Comparison of ENCODE assay signal across 12 cellular contexts in the genomic region with DNA sequence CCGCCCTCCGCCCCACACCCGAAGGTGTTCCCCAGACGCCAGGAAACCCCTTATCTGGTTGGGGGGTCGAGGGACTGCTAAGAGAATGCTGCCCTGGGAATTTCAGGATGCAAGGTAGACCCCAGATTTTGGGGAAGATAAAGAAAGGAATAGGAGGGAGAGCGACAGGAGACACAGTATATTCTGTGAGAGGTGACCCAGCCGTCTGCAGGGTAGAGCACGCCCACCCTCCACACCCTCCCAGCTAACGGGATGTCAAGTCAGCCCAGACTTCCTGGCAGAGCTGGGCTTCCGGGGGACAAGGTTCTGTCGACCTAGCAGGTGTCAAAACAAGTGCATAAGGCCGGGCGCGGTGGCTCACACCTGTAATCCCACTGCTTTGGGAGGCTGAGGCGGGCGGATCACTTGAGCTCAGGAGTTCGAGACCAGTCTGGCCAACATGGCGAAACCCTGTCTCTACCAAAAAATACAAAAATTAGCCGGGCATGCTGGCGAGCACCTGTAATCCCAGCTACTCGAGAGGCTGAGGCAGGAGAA. TPM values are rescaled to one million over a fixed set of nuclear protein-coding genes. Genes with fewer than 3 reads are reported as not detected.
DNase-seq lines count a peak whose midpoint lies in the region; ATAC-seq and TF ChIP-seq lines count a peak whose summit lies in the region.
"Had no signal": no experiment of that assay in that cellular context is flagged by ENCODE, and none has a peak within 500 bp of the region (broad histone marks: within the 10 kb centered on the region; RNA-seq: fewer than 3 reads in every experiment).

No MANE protein-coding gene starts in this region.

- H4K20me1 ChIP-seq in hepatocyte (ENCODE audit: insufficient read depth, poor library complexity, severe bottlenecking), result no peaks in the 10 kb centered on the region

- no peaks in the 10 kb centered on the region for H3K9me3 Mint-ChIP-seq in activated naive CD4-positive, alpha-beta T cell treated with anti-CD3 and anti-CD28 coated beads, Interleukin-2, amount 50 U/mL, for 24 hours
- peaks cover 0 to 4% of the 10 kb centered on the region in 2 donors for H3K9me3 Mint-ChIP-seq in activated naive CD4-positive, alpha-beta T cell treated with anti-CD3 and anti-CD28 coated beads, Interleukin-2, amount 50 U/mL, for 72 hours

- POLR2A ChIA-PET in Panc1 (lab: Charles Lee), result interaction anchor here (0.7 kb wide), 1 partner anchor 9 kb away, joined by 5 read pairs; no protein-coding TSS in a partner anchor

- H3K36me3 Mint-ChIP-seq in activated naive CD4-positive, alpha-beta T cell treated with anti-CD3 and anti-CD28 coated beads, Interleukin-2, amount 50 U/mL, for 24 hours, result no peaks in the 10 kb centered on the region
- H3K36me3 Mint-ChIP-seq in activated naive CD4-positive, alpha-beta T cell treated with anti-CD3 and anti-CD28 coated beads, Interleukin-2, amount 50 U/mL, for 72 hours, result no peaks in the 10 kb centered on the region

- peaks cover 23% of the 10 kb centered on the region for H3K4me1 Mint-ChIP-seq in activated naive CD4-positive, alpha-beta T cell treated with anti-CD3 and anti-CD28 coated beads, Interleukin-2, amount 50 U/mL, for 24 hours

- TF ChIP-seq CTCF in Panc1 (IDR thresholded peaks at IDR 0.05) (no peak), hepatocyte (IDR thresholded peaks at IDR 0.05; ENCODE audit: poor library complexity) (no peak), retinal pigment epithelial cell (conservative IDR thresholded peaks at IDR 0.05; ENCODE audit: low read depth, low read length) (no peak)

- in situ Hi-C loops in Panc1 (cut with HindIII; ENCODE audit: low pct_unique_long_range_greater_than_20kb, low sequenced_read_pairs), result no loop called here

- H3K27ac ChIP-seq in Panc1 (ENCODE audit: low read length), result no peak overlapping the region
- H3K27ac ChIP-seq in hepatocyte, result no peak overlapping the region
- H3K27ac ChIP-seq: colonic mucosa had no signal

- WGBS in hepatocyte (ENCODE audit: low lambda C conversion rate, missing lambda C conversion rate), result 58% methylated on average over 20 of the region's 21 CpGs

- peak overlapping the region; percentile 59 for H3K4me3 Mint-ChIP-seq in activated naive CD4-positive, alpha-beta T cell treated with anti-CD3 and anti-CD28 coated beads, Interleukin-2, amount 50 U/mL, for 24 hours

- H3K36me3 ChIP-seq in Panc1 (ENCODE audit: control insufficient read depth, insufficient read depth, low read length), result no peaks in the 10 kb centered on the region
- no peaks in the 10 kb centered on the region for H3K36me3 ChIP-seq in hepatocyte (replicated peaks; ENCODE audit: insufficient read depth, low read depth)
- H3K36me3 ChIP-seq: colonic mucosa had no signal

- no peaks in the 10 kb centered on the region for H3K27me3 ChIP-seq in Panc1 (ENCODE audit: control insufficient read depth, insufficient read depth, low read length)
- peaks cover 17% of the 10 kb centered on the region for H3K27me3 ChIP-seq in hepatocyte

- no peak overlapping the region for H3K27ac Mint-ChIP-seq in activated naive CD4-positive, alpha-beta T cell treated with anti-CD3 and anti-CD28 coated beads, Interleukin-2, amount 50 U/mL, for 24 hours
- H3K27ac Mint-ChIP-seq in activated naive CD4-positive, alpha-beta T cell treated with anti-CD3 and anti-CD28 coated beads, Interleukin-2, amount 50 U/mL, for 72 hours, result peak overlapping the region in 1 of 2 donors; percentile 36
- H3K27ac Mint-ChIP-seq: CD14-positive monocyte had no signal

- H3K9me3 ChIP-seq in Panc1 (ENCODE audit: control insufficient read depth, insufficient read depth, low read depth, low read length) (no peaks in the 10 kb centered on the region), hepatocyte (ENCODE audit: low read depth) (no peaks in the 10 kb centered on the region)
- H3K9me3 ChIP-seq: colonic mucosa had no signal

- H3K4me1 ChIP-seq in Panc1 (ENCODE audit: control insufficient read depth, insufficient read depth, low read length) (no peaks in the 10 kb centered on the region), hepatocyte (ENCODE audit: insufficient read depth) (peaks cover 4% of the 10 kb centered on the region)
- H3K4me1 ChIP-seq: colonic mucosa had no signal

- DNase-seq in activated naive CD4-positive, alpha-beta T cell treated with anti-CD3 and anti-CD28 coated beads, Interleukin-2, amount 50 U/mL, for 72 hours (ENCODE audit: low spot score in 2 of 2), result no peak
- no peak for DNase-seq in Panc1 (ENCODE audit: low read depth, low spot score)
- DNase-seq in hepatocyte (ENCODE audit: low spot score), result no peak
- DNase-seq in retinal pigment epithelial cell (ENCODE audit: low read depth), result no peak
- no peak for DNase-seq in NCI-H748 treated with DMSO at 0.1 percent for 48 hours (lab: John Stamatoyannopoulos, UW)
- no peak for DNase-seq in SIG-M5 (lab: John Stamatoyannopoulos, UW)
- DNase-seq: colonic mucosa had no signal

- intact Hi-C loops in Panc1 (cut with micrococcal nuclease; ENCODE audit: unreplicated experiment), result no loop called here

- no peaks in the 10 kb centered on the region for H3K79me2 ChIP-seq in hepatocyte

- H3K4me2 ChIP-seq in hepatocyte, result peak overlapping the region; percentile 91

- H3K27me3 Mint-ChIP-seq in activated naive CD4-positive, alpha-beta T cell treated with anti-CD3 and anti-CD28 coated beads, Interleukin-2, amount 50 U/mL, for 24 hours, result peaks cover 12% of the 10 kb centered on the region

- H3K9me2 ChIP-seq in hepatocyte (replicated peaks; ENCODE audit: insufficient read depth), result no peaks in the 10 kb centered on the region

- no TSS peak for BruUV-seq in Panc1 (replicated peaks; lab: Mats Ljungman, UMichigan)

- H2AFZ ChIP-seq in hepatocyte, result peak overlapping the region; percentile 13

- CTCF ChIA-PET in Panc1 (lab: Charles Lee), result interaction anchor here (0.6 kb wide), 2 partner anchors 8 to 354 kb away, joined by 4 to 5 read pairs; no protein-coding TSS in a partner anchor

- ATAC-seq in activated naive CD4-positive, alpha-beta T cell treated with anti-CD3 and anti-CD28 coated beads, Interleukin-2, amount 50 U/mL, for 72 hours, result no peak
- ATAC-seq in Panc1, result no peak
- ATAC-seq in HG03097 (IDR thresholded peaks at IDR 0.05; ENCODE audit: low FRiP score, unreplicated experiment), result no peak

- H3K4me3 ChIP-seq in Panc1 (ENCODE audit: low read depth in 2 of 2, low read length in 2 of 2) (peak overlapping the region; percentile 45 to 49), hepatocyte (no peak overlapping the region), retinal pigment epithelial cell (ENCODE audit: low read length) (peak overlapping the region; percentile 73)
- H3K4me3 ChIP-seq: colonic mucosa had no signal

RNA-seq across cellular contexts. Expression of gene PRR36, which starts 0.7 kb away (rescaled TPM):
- total RNA-seq in activated naive CD4-positive, alpha-beta T cell treated with anti-CD3 and anti-CD28 coated beads, Interleukin-2, amount 50 U/mL, for 72 hours, result under 1 TPM; 0.20 to 0.97 TPM
- total RNA-seq in Panc1 (2021; ENCODE audit: unreplicated experiment) (3.7 TPM), hepatocyte (0.40 and 1.00 TPM in 2 replicates)
- 8.8 TPM for polyA plus RNA-seq in Panc1 (2012; ENCODE audit: insufficient read length)
- polyA plus RNA-seq in hepatocyte, result 2.5 and 5.4 TPM in 2 replicates
- total RNA-seq: omental fat pad had no signal
- polyA plus RNA-seq: CD14-positive monocyte had no signal

RNA-seq across cellular contexts. Expression of gene LRRC8E, which starts 13.4 kb away (rescaled TPM):
- not detected for total RNA-seq in activated naive CD4-positive, alpha-beta T cell treated with anti-CD3 and anti-CD28 coated beads, Interleukin-2, amount 50 U/mL, for 72 hours
- total RNA-seq in Panc1 (2021; ENCODE audit: unreplicated experiment), result 5.0 TPM
- polyA plus RNA-seq in Panc1 (2012; ENCODE audit: insufficient read length), result 4.4 TPM
- 1.8 and 4.5 TPM in 2 replicates for total RNA-seq in hepatocyte
- 3.2 and 3.3 TPM in 2 replicates for polyA plus RNA-seq in hepatocyte
- total RNA-seq: T-helper 1 cell treated with Interleukin-12 subunit alpha and Interleukin-12 subunit beta and Interleukin-4 antibody, amounts not matched to agents 30 ng/mL and 1 ng/mL, for 36 hours had no signal
- polyA plus RNA-seq: CD14-positive monocyte had no signal

RNA-seq across cellular contexts. Expression of gene MAP2K7, which starts 28.8 kb away (rescaled TPM):
- total RNA-seq in activated naive CD4-positive, alpha-beta T cell treated with anti-CD3 and anti-CD28 coated beads, Interleukin-2, amount 50 U/mL, for 72 hours, result 10 to 100 TPM; 38.4 to 55.3 TPM
- total RNA-seq in Panc1 (2021; ENCODE audit: unreplicated experiment) (32.9 TPM), hepatocyte (13.6 and 13.8 TPM in 2 replicates)
- 35.2 TPM for polyA plus RNA-seq in Panc1 (2012; ENCODE audit: insufficient read length)
- 11.8 and 12.8 TPM in 2 replicates for polyA plus RNA-seq in hepatocyte

RNA-seq across cellular contexts. Expression of gene TGFBR3L, which starts 39.7 kb away (rescaled TPM):
- 1 to 10 TPM; 3.3 to 5.8 TPM for total RNA-seq in activated naive CD4-positive, alpha-beta T cell treated with anti-CD3 and anti-CD28 coated beads, Interleukin-2, amount 50 U/mL, for 72 hours
- total RNA-seq in Panc1 (2021; ENCODE audit: unreplicated experiment) (12.5 TPM), hepatocyte (0.52 TPM in 1 of 2 replicates, not detected in the other)
- 38.6 TPM for polyA plus RNA-seq in Panc1 (2012; ENCODE audit: insufficient read length)
- 3.3 and 8.5 TPM in 2 replicates for polyA plus RNA-seq in hepatocyte
- total RNA-seq: colonic mucosa, omental fat pad had no signal
- polyA plus RNA-seq: CD14-positive monocyte had no signal

RNA-seq across cellular contexts. Expression of gene EVI5L, which starts 44.9 kb away (rescaled TPM):
- 1 to 10 TPM; 4.6 to 7.8 TPM for total RNA-seq in activated naive CD4-positive, alpha-beta T cell treated with anti-CD3 and anti-CD28 coated beads, Interleukin-2, amount 50 U/mL, for 72 hours
- total RNA-seq in Panc1 (2021; ENCODE audit: unreplicated experiment), result 6.4 TPM
- 19.5 TPM for polyA plus RNA-seq in Panc1 (2012; ENCODE audit: insufficient read length)
- 10.7 and 12.4 TPM in 2 replicates for total RNA-seq in hepatocyte
- polyA plus RNA-seq in hepatocyte, result 11.5 and 13.1 TPM in 2 replicates
